Comparison of ENCODE assay signal across 9 cellular contexts in the genomic region with DNA sequence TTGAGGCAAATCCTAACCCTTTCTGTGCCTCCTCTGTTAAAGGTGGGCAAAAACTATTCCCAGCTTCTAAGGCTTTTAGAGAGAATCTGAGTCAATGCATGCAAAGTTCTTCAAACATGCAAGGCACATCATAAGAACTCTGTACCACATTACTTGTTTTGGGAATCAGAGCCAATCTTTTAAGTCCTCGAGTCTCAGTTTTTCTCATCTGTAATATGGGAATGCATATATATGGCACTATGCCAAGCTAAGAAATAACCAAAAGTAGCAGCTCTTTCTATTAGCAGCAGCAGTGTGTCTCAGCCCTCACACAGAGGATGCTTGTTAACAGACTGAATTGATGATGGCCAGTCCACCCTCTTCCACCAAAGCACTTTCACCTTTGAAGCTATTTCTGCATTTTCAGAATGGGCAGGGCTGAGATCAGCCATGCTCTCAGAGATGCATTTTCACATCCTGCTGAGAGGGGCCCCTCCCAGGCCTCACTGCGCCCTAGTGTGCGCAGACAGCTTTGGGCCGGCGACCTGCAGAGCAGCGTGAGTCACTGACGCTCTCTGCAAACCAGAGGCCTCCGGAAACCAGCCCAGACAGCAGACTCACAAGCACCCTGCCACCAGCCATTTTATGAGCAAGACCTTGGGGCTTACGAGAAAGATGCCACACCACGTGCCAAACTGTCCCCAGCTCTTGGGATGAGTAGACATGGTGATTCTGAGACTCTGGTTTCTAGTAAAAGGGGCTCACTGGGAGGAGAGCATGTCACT.
DNase-seq lines count a peak whose midpoint lies in the region; ATAC-seq and TF ChIP-seq lines count a peak whose summit lies in the region.
"Had no signal": no experiment of that assay in that cellular context is flagged by ENCODE, and none has a peak within 500 bp of the region (broad histone marks: within the 10 kb centered on the region; RNA-seq: fewer than 3 reads in every experiment).

No MANE protein-coding gene starts in this region.

- ATAC-seq in GM19372 (IDR thresholded peaks at IDR 0.05; ENCODE audit: low read depth, unreplicated experiment), result peak; percentile 79
- peak; percentile 85 for ATAC-seq in HG03342 (IDR thresholded peaks at IDR 0.05; ENCODE audit: unreplicated experiment)

- no peaks in the 10 kb centered on the region for H3K27me3 Mint-ChIP-seq in activated CD4-positive, alpha-beta T cell treated with anti-CD3 and anti-CD28 coated beads, Interleukin-2, amount 10 ng/mL, durations not matched to agents 7 days and 5 days
- H3K27me3 Mint-ChIP-seq in endodermal cell (ENCODE audit: insufficient read depth), result peaks cover 3% of the 10 kb centered on the region

- no peaks in the 10 kb centered on the region for H3K9me3 ChIP-seq in endodermal cell (ENCODE audit: control insufficient read depth, low read length)

- peak overlapping the region; percentile 98 for H3K27ac Mint-ChIP-seq in activated CD4-positive, alpha-beta T cell treated with anti-CD3 and anti-CD28 coated beads, Interleukin-2, amount 10 ng/mL, durations not matched to agents 7 days and 5 days
- H3K27ac Mint-ChIP-seq in endodermal cell, result no peak overlapping the region

- H3K36me3 Mint-ChIP-seq in activated CD4-positive, alpha-beta T cell treated with anti-CD3 and anti-CD28 coated beads, Interleukin-2, amount 10 ng/mL, durations not matched to agents 7 days and 5 days (ENCODE audit: low read depth), result peaks cover 90% of the 10 kb centered on the region
- no peaks in the 10 kb centered on the region for H3K36me3 Mint-ChIP-seq in endodermal cell (ENCODE audit: low read depth)

- 71 to 84% methylated on average over 9 to 10 of the region's 10 CpGs for WGBS in endodermal cell (ENCODE audit: insufficient coverage in 1 of 2, insufficient read length in 1 of 2), 2 experiments

- no peak overlapping the region for H3K4me3 Mint-ChIP-seq in activated CD4-positive, alpha-beta T cell treated with anti-CD3 and anti-CD28 coated beads, Interleukin-2, amount 10 ng/mL, durations not matched to agents 7 days and 5 days
- no peak overlapping the region for H3K4me3 Mint-ChIP-seq in endodermal cell

- POLR2A ChIA-PET in activated CD4-positive, alpha-beta T cell treated with anti-CD3 and anti-CD28 coated beads, Interleukin-2, amount 10 ng/mL, durations not matched to agents 7 days and 5 days (lab: Charles Lee), result no interaction called here

- H3K4me1 ChIP-seq in endodermal cell (ENCODE audit: control insufficient read depth, insufficient read depth, low read length), result no peaks in the 10 kb centered on the region
- H3K4me1 ChIP-seq: SJSA1 had no signal

- no peak for TF ChIP-seq CTCF in endodermal cell (conservative IDR thresholded peaks at IDR 0.05)

- CTCF ChIA-PET in activated CD4-positive, alpha-beta T cell treated with anti-CD3 and anti-CD28 coated beads, Interleukin-2, amount 10 ng/mL, durations not matched to agents 7 days and 5 days (lab: Charles Lee), result interaction anchor here (0.7 to 2.0 kb wide), 12 partner anchors 9 to 475 kb away, joined by 3 to 9 read pairs (median 4); partner anchors contain the start of gene NFATC2

- peak; percentile 84 for DNase-seq in activated CD4-positive, alpha-beta T cell treated with anti-CD3 and anti-CD28 coated beads, Interleukin-2, amount 10 ng/mL, durations not matched to agents 7 days and 5 days
- DNase-seq in endodermal cell (peak; percentile 63), NCI-H510A (lab: John Stamatoyannopoulos, UW) (no peak), G401 (ENCODE audit: low spot score) (no peak), hippocampal formation (lab: John Stamatoyannopoulos, UW) (no peak)
- peak; percentile 68 to 71 for DNase-seq in stimulated activated CD8-positive, alpha-beta memory T cell treated with anti-CD3 and anti-CD28 coated beads, Interleukin-2, amount 100 ng/mL, for 1 hour (ENCODE audit: low read depth in 2 of 2)

- peaks cover 6% of the 10 kb centered on the region for H3K9me3 Mint-ChIP-seq in activated CD4-positive, alpha-beta T cell treated with anti-CD3 and anti-CD28 coated beads, Interleukin-2, amount 10 ng/mL, durations not matched to agents 7 days and 5 days
- H3K9me3 Mint-ChIP-seq in endodermal cell, result peaks cover 1% of the 10 kb centered on the region

- no peak overlapping the region for H3K4me3 ChIP-seq in endodermal cell (ENCODE audit: low read length)
- H3K4me3 ChIP-seq: SJSA1 had no signal

- no peak overlapping the region for H3K27ac ChIP-seq in endodermal cell (ENCODE audit: low read depth, low read length)
- H3K27ac ChIP-seq: SJSA1 had no signal

- no peaks in the 10 kb centered on the region for H3K27me3 ChIP-seq in endodermal cell (ENCODE audit: control insufficient read depth, insufficient read depth, low read length, poor library complexity, severe bottlenecking)
- H3K27me3 ChIP-seq: SJSA1 had no signal

- no peaks in the 10 kb centered on the region for H3K36me3 ChIP-seq in endodermal cell (ENCODE audit: control insufficient read depth, insufficient read depth, low read length)
- H3K36me3 ChIP-seq: SJSA1 had no signal

- in situ Hi-C loops in G401 (cut with HindIII; ENCODE audit: low sequenced_read_pairs), result no loop called here

- peaks cover 88% of the 10 kb centered on the region for H3K4me1 Mint-ChIP-seq in activated CD4-positive, alpha-beta T cell treated with anti-CD3 and anti-CD28 coated beads, Interleukin-2, amount 10 ng/mL, durations not matched to agents 7 days and 5 days
- no peaks in the 10 kb centered on the region for H3K4me1 Mint-ChIP-seq in endodermal cell

- H3K9ac ChIP-seq in endodermal cell (ENCODE audit: extremely low read depth, low read length, poor library complexity, severe bottlenecking), result no peak overlapping the region

Comparison
In these comparisons a context has a peak if more than half of its experiments do, and no peak if none do; other contexts are left out.
1. DNase-seq: peak in activated CD4-positive, alpha-beta T cell treated with anti-CD3 and anti-CD28 coated beads, Interleukin-2, amount 10 ng/mL, durations not matched to agents 7 days and 5 days (single experiment), endodermal cell (single experiment) and stimulated activated CD8-positive, alpha-beta memory T cell treated with anti-CD3 and anti-CD28 coated beads, Interleukin-2, amount 100 ng/mL, for 1 hour (2 of 2); none in NCI-H510A (single experiment), G401 (single experiment) and hippocampal formation (0 of 2).